8 cellular contexts compared by ENCODE assay signal in genomic region chr17:34254651-34255380, GRCh38. TPM values are rescaled to one million over a fixed set of nuclear protein-coding genes. Genes with fewer than 3 reads are reported as not detected.
DNase-seq lines count a peak whose midpoint lies in the region; ATAC-seq and TF ChIP-seq lines count a peak whose summit lies in the region.

TSS of gene CCL2 (plus strand) at chr17:34255285. CDS start at chr17:34255350, 65 bp downstream.

- H3K4me1 Mint-ChIP-seq in CD8-positive, alpha-beta T cell (ENCODE audit: low read depth) = no peaks in the 10 kb centered on the region

- no peak within 1 kb of the TSS for H3K27ac Mint-ChIP-seq in CD8-positive, alpha-beta T cell

- peak within 1 kb of the TSS; percentile 52 for H2BK120ac ChIP-seq in trophoblast cell (ENCODE audit: insufficient read depth, low read length, poor library complexity)

- H3K4me2 ChIP-seq in trophoblast cell (ENCODE audit: low read length) = peak within 1 kb of the TSS; percentile 84

- peak within 1 kb of the TSS; percentile 28 for H3K14ac ChIP-seq in trophoblast cell (ENCODE audit: low read length)

- H3K79me2 ChIP-seq in trophoblast cell (ENCODE audit: control insufficient read depth, insufficient read depth, low read length, poor library complexity) = no peaks in the 10 kb centered on the region

- H3K36me3 ChIP-seq in HUES6 (ENCODE audit: control insufficient read depth, insufficient read depth, low read length) = 0 out of 2 replicates have a peak, but pooled peaks cover 2% of the 10 kb centered on the region
- no peaks in the 10 kb centered on the region for H3K36me3 ChIP-seq in WERI-Rb-1
- no peaks in the 10 kb centered on the region for H3K36me3 ChIP-seq in trophoblast cell (ENCODE audit: control insufficient read depth in 1 of 2, insufficient read depth in 2 of 2, low read length in 2 of 2)
- no peaks in the 10 kb centered on the region for H3K36me3 ChIP-seq in CD8-positive, alpha-beta T cell (ENCODE audit: insufficient read depth, low read length)

- H4K12ac ChIP-seq in trophoblast cell (ENCODE audit: low read depth, low read length) = no peak within 1 kb of the TSS

- peaks cover 5% of the 10 kb centered on the region for H3K79me1 ChIP-seq in trophoblast cell (ENCODE audit: low read length)

- H3K27me3 Mint-ChIP-seq in CD8-positive, alpha-beta T cell (ENCODE audit: low read depth) = peaks cover 29% of the 10 kb centered on the region

- CTCF ChIA-PET in CD8-positive, alpha-beta T cell (lab: Charles Lee) = no interaction called here

- H3K9me3 Mint-ChIP-seq in CD8-positive, alpha-beta T cell = no peaks in the 10 kb centered on the region

- peak within 1 kb of the TSS; percentile 9 for H2AK5ac ChIP-seq in trophoblast cell (ENCODE audit: low read length)

- H3K4me3 ChIP-seq in HUES6 (ENCODE audit: low read depth, low read length) = peak within 1 kb of the TSS; percentile 62
- no peak within 1 kb of the TSS; the same call in 1 of the 2 replicates for H3K4me3 ChIP-seq in WERI-Rb-1 (ENCODE audit: low read depth, low read length)
- no peak within 1 kb of the TSS for H3K4me3 ChIP-seq in trophoblast cell (ENCODE audit: low read depth, low read length)
- no peak within 1 kb of the TSS for H3K4me3 ChIP-seq in CD8-positive, alpha-beta T cell (ENCODE audit: low read depth, low read length)

- no peak within 1 kb of the TSS for H3K4ac ChIP-seq in trophoblast cell (ENCODE audit: low read depth, low read length)

- intact Hi-C loops in Right ventricle myocardium superior (cut with DNase I) = no loop called here
- intact Hi-C loops in CD8-positive, alpha-beta T cell (cut with DNase I, micrococcal nuclease) = no loop called here

- H3K27me3 ChIP-seq in HUES6 (ENCODE audit: control insufficient read depth, insufficient read depth, low read length) = no peaks in the 10 kb centered on the region
- H3K27me3 ChIP-seq in WERI-Rb-1 (ENCODE audit: insufficient read depth, low read depth, severe bottlenecking) = peaks cover 89% of the 10 kb centered on the region
- no peaks in the 10 kb centered on the region for H3K27me3 ChIP-seq in trophoblast cell (ENCODE audit: insufficient read depth, low read length)
- peaks cover 4% of the 10 kb centered on the region for H3K27me3 ChIP-seq in CD8-positive, alpha-beta T cell (ENCODE audit: insufficient read depth, low read length)

- no CpG with 5 or more reads among the region's 11 CpGs for WGBS in trophoblast cell (ENCODE audit: extremely low coverage, insufficient coverage, insufficient read length)

- peak; percentile 15 for DNase-seq in WERI-Rb-1
- DNase-seq in Right ventricle myocardium superior = peak; percentile 77
- DNase-seq in trophoblast cell = no peak
- DNase-seq in CD8-positive, alpha-beta T cell = no peak

- H2AFZ ChIP-seq in trophoblast cell (ENCODE audit: insufficient read depth, low read length, poor library complexity) = peak within 1 kb of the TSS; percentile 82

- peak within 1 kb of the TSS; percentile 65 for H2BK5ac ChIP-seq in trophoblast cell (ENCODE audit: low read depth, low read length, poor library complexity)

- H3K9ac ChIP-seq in HUES6 (ENCODE audit: low read length) (peak within 1 kb of the TSS; percentile 64), trophoblast cell (ENCODE audit: low read length) (peak within 1 kb of the TSS; percentile 53)

- H4K91ac ChIP-seq in trophoblast cell (ENCODE audit: low read depth, low read length) = peak within 1 kb of the TSS; percentile 45

- ATAC-seq in Right ventricle myocardium superior (ENCODE audit: poor library complexity) (peak; percentile 66), GM18517 (IDR thresholded peaks at IDR 0.05; ENCODE audit: unreplicated experiment) (no peak), HG03025 (IDR thresholded peaks at IDR 0.05; ENCODE audit: low FRiP score, unreplicated experiment) (no peak), GM18861 (IDR thresholded peaks at IDR 0.05; ENCODE audit: unreplicated experiment) (no peak)
- ATAC-seq in CD8-positive, alpha-beta T cell = no peak

- no peak within 1 kb of the TSS for H3K18ac ChIP-seq in trophoblast cell (ENCODE audit: low read length)

- peak within 1 kb of the TSS; percentile 88 for H4K8ac ChIP-seq in trophoblast cell (ENCODE audit: low read depth, low read length)

- H3K23ac ChIP-seq in trophoblast cell (ENCODE audit: low read length) = no peak within 1 kb of the TSS

- TF ChIP-seq CTCF in WERI-Rb-1 (IDR thresholded peaks at IDR 0.05; ENCODE audit: low read depth, low read length) = no peak
- no peak for TF ChIP-seq CTCF in CD8-positive, alpha-beta T cell (IDR thresholded peaks at IDR 0.05)

- no peaks in the 10 kb centered on the region for H3K36me3 Mint-ChIP-seq in CD8-positive, alpha-beta T cell

- no peak within 1 kb of the TSS for H3K4me3 Mint-ChIP-seq in CD8-positive, alpha-beta T cell

- H3K9me3 ChIP-seq in HUES6 (ENCODE audit: control insufficient read depth, insufficient read depth, low read depth, low read length) (no peaks in the 10 kb centered on the region), WERI-Rb-1 (ENCODE audit: severe bottlenecking) (no peaks in the 10 kb centered on the region), trophoblast cell (ENCODE audit: insufficient read depth, low read depth, low read length) (no peaks in the 10 kb centered on the region)
- no peaks in the 10 kb centered on the region for H3K9me3 ChIP-seq in CD8-positive, alpha-beta T cell (ENCODE audit: low read length)

- H2BK12ac ChIP-seq in trophoblast cell (ENCODE audit: low read length) = peak within 1 kb of the TSS; percentile 18

- H3K27ac ChIP-seq in HUES6 (ENCODE audit: low read depth, low read length) (peak within 1 kb of the TSS; percentile 65; the same call in 1 of the 2 replicates), WERI-Rb-1 (no peak within 1 kb of the TSS), trophoblast cell (ENCODE audit: low read depth, low read length) (peak within 1 kb of the TSS; percentile 63)
- H3K27ac ChIP-seq in CD8-positive, alpha-beta T cell (ENCODE audit: low read depth, low read length) = no peak within 1 kb of the TSS

- POLR2A ChIA-PET in CD8-positive, alpha-beta T cell (lab: Charles Lee) = no interaction called here

- H3K4me1 ChIP-seq in HUES6 (ENCODE audit: control insufficient read depth, insufficient read depth, low read length) (peaks cover 53% of the 10 kb centered on the region), trophoblast cell (ENCODE audit: control insufficient read depth in 1 of 2, insufficient read depth in 2 of 2, low read length in 2 of 2) (peaks cover 17 to 25% of the 10 kb centered on the region in 2 experiments)
- no peaks in the 10 kb centered on the region for H3K4me1 ChIP-seq in CD8-positive, alpha-beta T cell (ENCODE audit: insufficient read depth, low read length)

RNA-seq across cellular contexts. Expression of gene CCL2, which starts in this region (rescaled TPM):
- total RNA-seq in Right ventricle myocardium superior = 20.7 TPM
- 6.7 and 6.8 TPM in 2 replicates for polyA plus RNA-seq in trophoblast cell (2013)
- not detected for total RNA-seq in CD8-positive, alpha-beta T cell

Comparison
In these comparisons a context has a peak if more than half of its experiments do, and no peak if none do; other contexts are left out.
1. RNA of gene CCL2 (total RNA-seq): 20.7 TPM in Right ventricle myocardium superior (single experiment); not detected in CD8-positive, alpha-beta T cell; every median in the first group is over 10 times any median in the second.
2. H3K27ac ChIP-seq: peak in HUES6 (single experiment) and trophoblast cell (single experiment); none in WERI-Rb-1 (single experiment) and CD8-positive, alpha-beta T cell (single experiment).
3. DNase-seq: peak in WERI-Rb-1 (single experiment) and Right ventricle myocardium superior (single experiment); none in trophoblast cell (0 of 2) and CD8-positive, alpha-beta T cell (0 of 7).